8 cellular contexts compared by ENCODE assay signal in genomic region chr1:1231400-1232223, GRCh38. TPM values are rescaled to one million over a fixed set of nuclear protein-coding genes. Genes with fewer than 3 reads are reported as not detected.
DNase-seq lines count a peak whose midpoint lies in the region; ATAC-seq, FAIRE-seq and TF ChIP-seq lines count a peak whose summit lies in the region.

Gene SDF4, minus strand, starts transcription at chr1:1232001. Its CDS starts 3,229 bp downstream, at chr1:1228772.

- H3K4me3 ChIP-seq in right atrium auricular region (peak within 1 kb of the TSS; percentile 88 to 96), psoas muscle (peak within 1 kb of the TSS; percentile 91), urinary bladder (ENCODE audit: low read depth, low read length) (peak within 1 kb of the TSS; percentile 83)

- H3K4me1 ChIP-seq in right atrium auricular region, result peaks cover 0 to 39% of the 10 kb centered on the region in 2 donors
- H3K4me1 ChIP-seq in psoas muscle, result peaks cover 24% of the 10 kb centered on the region
- no peaks in the 10 kb centered on the region for H3K4me1 ChIP-seq in urinary bladder (ENCODE audit: insufficient read depth)

- DNase-seq in GM18507 (ENCODE audit: extremely low spot score, insufficient read length, low read depth), result peak; percentile 99
- DNase-seq in NCI-H1930 (lab: John Stamatoyannopoulos, UW), result peak; percentile 91 to 97
- peak; percentile 53 to 97 (median 93) for DNase-seq in anterior cingulate cortex (lab: John Stamatoyannopoulos, UW)
- peak; percentile 96 for DNase-seq in right atrium auricular region (ENCODE audit: low spot score)
- peak; percentile 97 to 98 for DNase-seq in psoas muscle

- TF ChIP-seq CTCF in right atrium auricular region (IDR thresholded peaks at IDR 0.05) (no peak), psoas muscle (IDR thresholded peaks at IDR 0.05) (no peak)

- H3K36me3 ChIP-seq in right atrium auricular region (peaks cover 19% of the 10 kb centered on the region), psoas muscle (ENCODE audit: insufficient read depth in 1 of 2, low read depth in 1 of 2) (peaks cover 7 to 25% of the 10 kb centered on the region in 2 donors), urinary bladder (ENCODE audit: insufficient read depth) (peaks cover 2% of the 10 kb centered on the region)

- 0% methylated on average over 69 to 103 of the region's 103 CpGs for WGBS in psoas muscle, 3 donors
- WGBS in urinary bladder, result under 1% methylated on average over 103 of the region's 103 CpGs

- peak; percentile 96 for FAIRE-seq in GM18507 (lab: Jason Lieb, UNC)

- ATAC-seq in HG02973 (IDR thresholded peaks at IDR 0.05; ENCODE audit: unreplicated experiment), result peak; percentile 78
- ATAC-seq in psoas muscle, result peak; percentile 95 to 97 (median 96)

- peak within 1 kb of the TSS; percentile 96 to 98 for H3K27ac ChIP-seq in right atrium auricular region
- H3K27ac ChIP-seq in psoas muscle, result peak within 1 kb of the TSS; percentile 96
- peak within 1 kb of the TSS; percentile 90 for H3K27ac ChIP-seq in urinary bladder (ENCODE audit: low read depth)

- H3K27me3 ChIP-seq in right atrium auricular region (no peaks in the 10 kb centered on the region), psoas muscle (ENCODE audit: insufficient read depth in 3 of 3, low read length in 2 of 3) (no peaks in the 10 kb centered on the region)

- H3K9me3 ChIP-seq in right atrium auricular region, result no peaks in the 10 kb centered on the region
- peaks cover 7% of the 10 kb centered on the region for H3K9me3 ChIP-seq in psoas muscle

- intact Hi-C loops in T-helper 2 cell treated with Interferon-gamma antibody and Interleukin-4, amounts not matched to agents 100 ng/mL and 5 ng/mL, for 36 hours (cut with micrococcal nuclease), result loop anchor here (1.0 to 2.0 kb wide), 4 partner anchors 19 to 115 kb away; partner anchors contain the start of genes C1orf159 and UBE2J2
- intact Hi-C loops in psoas muscle (cut with DNase I), result loop anchor here (5.0 kb wide), 1 partner anchor 41 kb away; the partner anchor contains the start of gene UBE2J2 (in 2 of the 2)

RNA-seq across cellular contexts. Expression of gene SDF4, which starts in this region (rescaled TPM):
- total RNA-seq in T-helper 2 cell treated with Interferon-gamma antibody and Interleukin-4, amounts not matched to agents 100 ng/mL and 5 ng/mL, for 36 hours, result 111 and 112 TPM in 2 replicates
- total RNA-seq in right atrium auricular region, result 100 to 1,000 TPM; 120 to 128 TPM
- total RNA-seq in psoas muscle, result 100 to 1,000 TPM in 1 of 4 donors, 10 to 100 TPM in 3; 70.6 to 109 (median 82.5) TPM
- 100 to 1,000 TPM in 2 of 3 donors, 10 to 100 TPM in 1; 67.5 to 129 (median 108) TPM for polyA plus RNA-seq in psoas muscle
- total RNA-seq in urinary bladder, result 36.7 TPM
- 176 TPM for polyA plus RNA-seq in urinary bladder

Comparison
In these comparisons a context has a peak if more than half of its experiments do, and no peak if none do; other contexts are left out.
1. Peak in every context shown above with its lines: DNase-seq, ATAC-seq, H3K4me3 ChIP-seq and H3K27ac ChIP-seq.